Comparison of ENCODE assay signal across 7 cellular contexts in genomic region chr17:83078378-83079339, GRCh38.
A peak's percentile ranks its signal among the peaks of the same experiment; 100 is the strongest.
DNase-seq lines count a peak whose midpoint lies in the region; ATAC-seq and TF ChIP-seq lines count a peak whose summit lies in the region.

No MANE protein-coding gene starts in this region.

- peak overlapping the region; percentile 34 for H3K4me3 Mint-ChIP-seq in T-helper 1 cell treated with Interleukin-12 subunit alpha and Interleukin-12 subunit beta and Interleukin-4 antibody, amounts not matched to agents 30 μg/mL and 1 μg/mL, for 36 hours

- no peak for ATAC-seq in HG02610 (IDR thresholded peaks at IDR 0.05; ENCODE audit: unreplicated experiment)

- H3K9me3 ChIP-seq in HEK293 (ENCODE audit: control insufficient read depth, insufficient read depth, low read depth, low read length) (no peaks in the 10 kb centered on the region), parathyroid adenoma (ENCODE audit: control insufficient read depth, low read length) (no peaks in the 10 kb centered on the region)

- CTCF ChIA-PET in HEK293 (lab: Yijun Ruan, JAX), result no interaction called here

- H3K9ac ChIP-seq in parathyroid adenoma, result no peak overlapping the region

- DNase-seq in fibroblast of mammary gland (ENCODE audit: low read depth) (no peak), NCI-H82 (lab: John Stamatoyannopoulos, UW) (no peak), NCI-H510A (lab: John Stamatoyannopoulos, UW) (no peak)

- peaks cover 4% of the 10 kb centered on the region for H3K4me1 ChIP-seq in HEK293 (ENCODE audit: control insufficient read depth, insufficient read depth, low read length)
- peaks cover 32% of the 10 kb centered on the region for H3K4me1 ChIP-seq in parathyroid adenoma

- H3K27ac Mint-ChIP-seq in T-helper 1 cell treated with Interleukin-12 subunit alpha and Interleukin-12 subunit beta and Interleukin-4 antibody, amounts not matched to agents 30 μg/mL and 1 μg/mL, for 36 hours, result peak overlapping the region; percentile 31

- peaks cover 8% of the 10 kb centered on the region for H3K79me2 ChIP-seq in parathyroid adenoma

- H3K4me1 Mint-ChIP-seq in T-helper 1 cell treated with Interleukin-12 subunit alpha and Interleukin-12 subunit beta and Interleukin-4 antibody, amounts not matched to agents 30 μg/mL and 1 μg/mL, for 36 hours (ENCODE audit: low read depth), result peaks cover 17% of the 10 kb centered on the region

- TF ChIP-seq CTCF in HEK293 (tag by site-specific recombination; IDR thresholded peaks at IDR 0.05) (no peak), fibroblast of mammary gland (conservative IDR thresholded peaks at IDR 0.05; ENCODE audit: control insufficient read depth, insufficient read depth, low read depth, low read length) (no peak), parathyroid adenoma (IDR thresholded peaks at IDR 0.05) (no peak)

- POLR2A ChIA-PET in HEK293 (lab: Yijun Ruan, JAX), result interaction anchor here (0.6 to 1.4 kb wide), 6 partner anchors 11 to 31 kb away, joined by 3 to 6 read pairs (median 4); no protein-coding TSS in a partner anchor

- H3K36me3 ChIP-seq in HEK293 (ENCODE audit: control insufficient read depth in 2 of 2, insufficient read depth in 1 of 2, low read length in 2 of 2) (peaks cover 0 to 3% of the 10 kb centered on the region in 2 experiments; a peak in 1 of 3 replicates), parathyroid adenoma (ENCODE audit: control insufficient read depth, insufficient read depth, low read length) (no peaks in the 10 kb centered on the region)

- H3K4me3 ChIP-seq in HEK293 (ENCODE audit: low read depth, low read length) (peak overlapping the region; percentile 45), fibroblast of mammary gland (ENCODE audit: control insufficient read depth, low read depth, low read length) (peak overlapping the region; percentile 30), parathyroid adenoma (ENCODE audit: low read depth, low read length) (peak overlapping the region; percentile 54)

- H3K36me3 Mint-ChIP-seq in T-helper 1 cell treated with Interleukin-12 subunit alpha and Interleukin-12 subunit beta and Interleukin-4 antibody, amounts not matched to agents 30 μg/mL and 1 μg/mL, for 36 hours (ENCODE audit: low read depth), result peaks cover 2% of the 10 kb centered on the region

- no peaks in the 10 kb centered on the region for H3K9me3 Mint-ChIP-seq in T-helper 1 cell treated with Interleukin-12 subunit alpha and Interleukin-12 subunit beta and Interleukin-4 antibody, amounts not matched to agents 30 μg/mL and 1 μg/mL, for 36 hours

- no peak overlapping the region; the same call in 1 of the 2 replicates for H3K27ac ChIP-seq in HEK293 (ENCODE audit: extremely low read depth, low read depth, low read length)
- H3K27ac ChIP-seq in parathyroid adenoma, result no peak overlapping the region

- H3K27me3 Mint-ChIP-seq in T-helper 1 cell treated with Interleukin-12 subunit alpha and Interleukin-12 subunit beta and Interleukin-4 antibody, amounts not matched to agents 30 μg/mL and 1 μg/mL, for 36 hours (ENCODE audit: low read depth), result peaks cover 24% of the 10 kb centered on the region

- H3K27me3 ChIP-seq in parathyroid adenoma (ENCODE audit: control insufficient read depth, insufficient read depth, low read length), result no peaks in the 10 kb centered on the region

- H2AFZ ChIP-seq in parathyroid adenoma, result peak overlapping the region; percentile 78

- peak overlapping the region; percentile 90 for H3K4me2 ChIP-seq in parathyroid adenoma (ENCODE audit: low read length)

TF ChIP-seq in HEK293, 187 proteins besides CTCF, POLR2A, EP300 and RAD21 (continues in another document):
- TF ChIP-seq ZNF302 (tag by site-specific recombination; IDR thresholded peaks at IDR 0.05; ENCODE audit: low read depth), result no peak
- TF ChIP-seq KLF16 (tag by site-specific recombination; IDR thresholded peaks at IDR 0.05), result no peak
- peak; percentile 35; the same call in 1 of the 2 replicates for TF ChIP-seq ZBTB10 (tag by site-specific recombination; IDR thresholded peaks at IDR 0.05)
- TF ChIP-seq SCRT1 (tag by site-specific recombination; IDR thresholded peaks at IDR 0.05; ENCODE audit: borderline replicate concordance), result peak; percentile 81
- TF ChIP-seq ZNF394 (tag by site-specific recombination; IDR thresholded peaks at IDR 0.05; ENCODE audit: borderline replicate concordance), result no peak
- no peak for TF ChIP-seq IKZF3 (tag by site-specific recombination; IDR thresholded peaks at IDR 0.05)
- peak; percentile 86 for TF ChIP-seq ZBTB20 (tag by site-specific recombination; IDR thresholded peaks at IDR 0.05)
- TF ChIP-seq PRDM10 (tag by site-specific recombination; IDR thresholded peaks at IDR 0.05), result no peak
- peak; percentile 59 for TF ChIP-seq ZBTB26 (tag by site-specific recombination; optimal IDR thresholded peaks at IDR 0.05)
- no peak for TF ChIP-seq PRDM4 (tag by site-specific recombination; IDR thresholded peaks at IDR 0.05)
- TF ChIP-seq ZNF677 (tag by site-specific recombination; IDR thresholded peaks at IDR 0.05), result no peak
- no peak for TF ChIP-seq ZFP37 (tag by site-specific recombination; IDR thresholded peaks at IDR 0.05)
- peak; percentile 42; the same call in 1 of the 2 replicates for TF ChIP-seq ZNF341 (tag by site-specific recombination; IDR thresholded peaks at IDR 0.05; ENCODE audit: low read depth)
